18 cellular contexts compared by ENCODE assay signal in genomic region chr15:29759596-29759995, GRCh38.
DNase-seq lines count a peak whose midpoint lies in the region; ATAC-seq, FAIRE-seq and TF ChIP-seq lines count a peak whose summit lies in the region.
"Had no signal": no experiment of that assay in that cellular context is flagged by ENCODE, and none has a peak within 500 bp of the region (broad histone marks: within the 10 kb centered on the region; RNA-seq: fewer than 3 reads in every experiment).

No MANE protein-coding gene starts in this region.

- FAIRE-seq in keratinocyte (lab: Jason Lieb, UNC) = peak; percentile 60
- FAIRE-seq: D721Med, GM19239 had no signal

- H3K4me2 ChIP-seq in keratinocyte (ENCODE audit: control insufficient read depth, extremely low read depth, insufficient read depth, low read depth, low read length) (no peak overlapping the region), smooth muscle cell (no peak overlapping the region)

- TF ChIP-seq CTCF in cardiac muscle cell (IDR thresholded peaks at IDR 0.05; ENCODE audit: low read depth, low read length) (no peak), heart left ventricle (IDR thresholded peaks at IDR 0.05) (no peak), keratinocyte (optimal IDR thresholded peaks at IDR 0.05 in 1 of 3, IDR thresholded peaks at IDR 0.05 in 1 of 3, conservative IDR thresholded peaks at IDR 0.05 in 1 of 3; ENCODE audit: extremely low read depth in 1 of 3, insufficient read depth in 2 of 3, low read length in 3 of 3) (no peak), smooth muscle cell (IDR thresholded peaks at IDR 0.05; ENCODE audit: borderline replicate concordance, insufficient read depth, poor library complexity, severe bottlenecking) (no peak)

- H3K27ac ChIP-seq in cardiac muscle cell = peak overlapping the region; percentile 34
- no peak overlapping the region for H3K27ac ChIP-seq in heart left ventricle
- no peak overlapping the region for H3K27ac ChIP-seq in keratinocyte (ENCODE audit: control insufficient read depth, insufficient read depth, low read length)
- H3K27ac ChIP-seq in smooth muscle cell (ENCODE audit: low read depth) = peak overlapping the region; percentile 32
- H3K27ac ChIP-seq: 22Rv1, HL-60 had no signal

- 42 to 69% (median 57%) methylated on average over 2 of the region's 2 CpGs for WGBS in heart left ventricle, 4 donors
- WGBS in smooth muscle cell (ENCODE audit: low lambda C conversion rate) = 81% methylated on average over 2 of the region's 2 CpGs

- dilution Hi-C loops in keratinocyte (cut with MboI; ENCODE audit: extremely low pct_ligation_motif_present, low sequenced_read_pairs) = no loop called here

- no peak overlapping the region for H3K9ac ChIP-seq in keratinocyte (ENCODE audit: control insufficient read depth, extremely low read depth, insufficient read depth, low read length)
- H3K9ac ChIP-seq in smooth muscle cell (ENCODE audit: low read depth) = no peak overlapping the region

- H3K79me2 ChIP-seq in keratinocyte (ENCODE audit: control insufficient read depth, insufficient read depth, low read length) = peaks cover 13% of the 10 kb centered on the region
- peaks cover 15% of the 10 kb centered on the region for H3K79me2 ChIP-seq in smooth muscle cell (ENCODE audit: low read depth)

- H3K27me3 ChIP-seq in cardiac muscle cell (no peaks in the 10 kb centered on the region), heart left ventricle (no peaks in the 10 kb centered on the region), keratinocyte (ENCODE audit: control insufficient read depth, extremely low read depth, insufficient read depth, low read length) (no peaks in the 10 kb centered on the region), smooth muscle cell (ENCODE audit: low read depth) (no peaks in the 10 kb centered on the region)

- H4K20me1 ChIP-seq in keratinocyte (ENCODE audit: control insufficient read depth, extremely low read depth, insufficient read depth, low read length) (no peaks in the 10 kb centered on the region), smooth muscle cell (ENCODE audit: low read depth) (peaks cover 52% of the 10 kb centered on the region)

- no peak for TF ChIP-seq POLR2A in heart left ventricle (IDR thresholded peaks at IDR 0.05)

- H3F3A ChIP-seq in smooth muscle cell (ENCODE audit: low read depth) = peaks cover 3% of the 10 kb centered on the region

- ATAC-seq in heart left ventricle = no peak
- ATAC-seq in GM19351 (IDR thresholded peaks at IDR 0.05; ENCODE audit: unreplicated experiment) = no peak
- ATAC-seq: CD8-positive, alpha-beta T cell; HCT116 had no signal

- intact Hi-C loops in heart left ventricle (cut with DNase I) = loop anchor here in 4 of 10 donors (5.0 to 10.0 kb wide), 3 partner anchors 43 to 65 kb away; partner anchors contain the start of gene TJP1 (in 2 of the 4)

- no peaks in the 10 kb centered on the region for H3K9me1 ChIP-seq in keratinocyte (ENCODE audit: control insufficient read depth, extremely low read depth, insufficient read depth, low read length)

- H3K9me3 ChIP-seq in cardiac muscle cell (ENCODE audit: low read depth) = no peaks in the 10 kb centered on the region
- H3K9me3 ChIP-seq in heart left ventricle = no peaks in the 10 kb centered on the region
- no peaks in the 10 kb centered on the region for H3K9me3 ChIP-seq in keratinocyte (ENCODE audit: control insufficient read depth, low read depth, low read length)
- no peaks in the 10 kb centered on the region for H3K9me3 ChIP-seq in smooth muscle cell (replicated peaks; ENCODE audit: low read depth)

- DNase-seq in cardiac muscle cell (ENCODE audit: low read depth in 1 of 2, low spot score in 1 of 2) (no peak), heart left ventricle (no peak), dermis blood vessel endothelial cell (peak; percentile 57), keratinocyte (ENCODE audit: low read depth, low spot score) (no peak), smooth muscle cell (lab: John Stamatoyannopoulos, UW; ENCODE audit: unreplicated experiment) (no peak), NCI-H510A (lab: John Stamatoyannopoulos, UW) (no peak), NCI-H524 treated with DMSO at 0.1 percent for 48 hours (lab: John Stamatoyannopoulos, UW) (no peak)
- DNase-seq: CD8-positive, alpha-beta T cell; COR-L47; DMS153; DND-41; GDM1 had no signal

- H3K4me1 ChIP-seq in cardiac muscle cell (ENCODE audit: low read depth) (peaks cover 23% of the 10 kb centered on the region), heart left ventricle (peaks cover 10 to 46% (median 27%) of the 10 kb centered on the region in 12 donors), keratinocyte (ENCODE audit: control insufficient read depth, extremely low read depth, insufficient read depth, low read length) (peaks cover 24% of the 10 kb centered on the region), smooth muscle cell (ENCODE audit: low read depth) (peaks cover 7% of the 10 kb centered on the region)

- H3K36me3 ChIP-seq in cardiac muscle cell (peaks cover 52% of the 10 kb centered on the region), heart left ventricle (peaks cover 0 to 81% (median 37%) of the 10 kb centered on the region in 9 donors), keratinocyte (ENCODE audit: control insufficient read depth in 2 of 2, extremely low read depth in 1 of 2, insufficient read depth in 2 of 2, low read length in 2 of 2) (peaks cover 9 to 16% of the 10 kb centered on the region in 2 experiments), smooth muscle cell (ENCODE audit: low read depth) (peaks cover 17% of the 10 kb centered on the region)

- no peak overlapping the region for H3K4me3 ChIP-seq in cardiac muscle cell
- H3K4me3 ChIP-seq in heart left ventricle = no peak overlapping the region
- H3K4me3 ChIP-seq in keratinocyte (ENCODE audit: control insufficient read depth in 2 of 3, extremely low read depth in 1 of 3, insufficient read depth in 2 of 3, low read depth in 1 of 3, low read length in 3 of 3) = no peak overlapping the region
- no peak overlapping the region for H3K4me3 ChIP-seq in smooth muscle cell

- H2AFZ ChIP-seq in keratinocyte (ENCODE audit: control insufficient read depth, low read length) = no peak overlapping the region
- no peak overlapping the region for H2AFZ ChIP-seq in smooth muscle cell (ENCODE audit: low read depth)

Comparison
In these comparisons a context has a peak if more than half of its experiments do, and no peak if none do; other contexts are left out.
1. H3K27ac ChIP-seq: peak in cardiac muscle cell (single experiment) and smooth muscle cell (single experiment); none in heart left ventricle (0 of 12) and keratinocyte (single experiment).